In the genomic region with DNA sequence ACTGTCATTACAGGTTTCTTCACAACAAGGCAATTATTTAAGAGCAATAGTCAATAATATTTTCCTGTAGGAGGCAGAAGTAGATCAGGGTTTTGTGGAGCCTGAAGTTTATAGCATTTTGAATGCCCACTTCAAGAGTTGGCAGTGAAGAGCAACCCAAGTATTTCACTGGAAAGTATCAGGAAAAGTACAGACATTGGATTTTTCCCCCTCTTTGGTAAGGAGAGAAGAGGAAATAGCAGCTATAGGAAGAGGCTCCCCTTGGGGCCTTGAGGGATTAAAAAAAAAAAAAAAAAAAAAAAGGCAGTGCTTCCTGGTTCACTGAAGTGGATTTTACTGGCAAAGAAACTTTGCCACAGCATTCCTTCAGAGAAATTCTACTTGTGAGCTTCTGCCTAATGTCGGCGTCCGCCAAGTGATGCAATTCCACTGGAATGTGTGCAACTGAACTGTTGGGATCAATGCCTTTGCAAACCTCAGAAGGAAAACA, we compare ENCODE assay signal across 13 cellular contexts. TPM values are rescaled to one million over a fixed set of nuclear protein-coding genes. Genes with fewer than 3 reads are reported as not detected.
DNase-seq lines count a peak whose midpoint lies in the region; ATAC-seq, FAIRE-seq and TF ChIP-seq lines count a peak whose summit lies in the region.
"Had no signal": no experiment of that assay in that cellular context is flagged by ENCODE, and none has a peak within 500 bp of the region (broad histone marks: within the 10 kb centered on the region; RNA-seq: fewer than 3 reads in every experiment).

No MANE protein-coding gene starts in this region.

- H3K27ac Mint-ChIP-seq in activated naive CD4-positive, alpha-beta T cell treated with anti-CD3 and anti-CD28 coated beads, Interleukin-2, amount 10 ng/mL, durations not matched to agents 7 days and 5 days = no peak overlapping the region
- H3K27ac Mint-ChIP-seq in effector memory CD8-positive, alpha-beta T cell = no peak overlapping the region
- H3K27ac Mint-ChIP-seq: dendritic cell treated with granulocyte-macrophage colony-stimulating factor and Interleukin-4, amounts not matched to agents 40 ng/mL and 50 ng/mL, for 4 days had no signal

- no peaks in the 10 kb centered on the region for H3K4me1 Mint-ChIP-seq in activated naive CD4-positive, alpha-beta T cell treated with anti-CD3 and anti-CD28 coated beads, Interleukin-2, amount 10 ng/mL, durations not matched to agents 7 days and 5 days
- H3K4me1 Mint-ChIP-seq in effector memory CD8-positive, alpha-beta T cell (ENCODE audit: low read depth in 2 of 2) = no peaks in the 10 kb centered on the region

- no peak overlapping the region for H3K4me3 ChIP-seq in Panc1 (ENCODE audit: low read depth in 2 of 2, low read length in 2 of 2)
- H3K4me3 ChIP-seq in fibroblast of mammary gland (ENCODE audit: control insufficient read depth, low read depth, low read length) = no peak overlapping the region
- no peak overlapping the region for H3K4me3 ChIP-seq in pancreas
- H3K4me3 ChIP-seq: suprapubic skin had no signal

- H3K4me1 ChIP-seq in Panc1 (ENCODE audit: control insufficient read depth, insufficient read depth, low read length) (no peaks in the 10 kb centered on the region), pancreas (no peaks in the 10 kb centered on the region)
- H3K4me1 ChIP-seq: suprapubic skin had no signal

- peak; percentile 5; the same call in 1 of the 2 replicates for TF ChIP-seq CTCF in Panc1 (IDR thresholded peaks at IDR 0.05)
- TF ChIP-seq CTCF in fibroblast of mammary gland (conservative IDR thresholded peaks at IDR 0.05; ENCODE audit: control insufficient read depth, insufficient read depth, low read depth, low read length) = peak; percentile 38
- no peak for TF ChIP-seq CTCF in pancreas (IDR thresholded peaks at IDR 0.05)

- DNase-seq in GM04504 (ENCODE audit: low read depth) (peak; percentile 80), Panc1 (ENCODE audit: low read depth, low spot score) (no peak), fibroblast of mammary gland (ENCODE audit: low read depth) (peak; percentile 91), pancreas (peak in 4 of 6 donors; percentile 12 to 46 (median 23)), SIG-M5 (lab: John Stamatoyannopoulos, UW) (no peak)
- DNase-seq in activated naive CD4-positive, alpha-beta T cell treated with anti-CD3 and anti-CD28 coated beads, Interleukin-2, amount 10 ng/mL, durations not matched to agents 7 days and 5 days = no peak
- no peak for DNase-seq in effector memory CD8-positive, alpha-beta T cell
- DNase-seq: activated CD4-positive, alpha-beta T cell treated with anti-CD3 and anti-CD28 coated beads for 1 hour; HCEC 1CT; NCI-H1694 treated with DMSO at 0.1 percent for 48 hours had no signal

- no peak for ATAC-seq in Panc1
- ATAC-seq in pancreas = peak; percentile 57 to 83 (median 68)
- ATAC-seq in GM18907 (IDR thresholded peaks at IDR 0.05; ENCODE audit: unreplicated experiment) = no peak
- no peak for ATAC-seq in effector memory CD8-positive, alpha-beta T cell (replicated peaks)

- no peaks in the 10 kb centered on the region for H3K36me3 Mint-ChIP-seq in activated naive CD4-positive, alpha-beta T cell treated with anti-CD3 and anti-CD28 coated beads, Interleukin-2, amount 10 ng/mL, durations not matched to agents 7 days and 5 days
- H3K36me3 Mint-ChIP-seq in effector memory CD8-positive, alpha-beta T cell (ENCODE audit: insufficient read depth) = no peaks in the 10 kb centered on the region

- H3K27me3 ChIP-seq in Panc1 (ENCODE audit: control insufficient read depth, insufficient read depth, low read length) (no peaks in the 10 kb centered on the region), pancreas (no peaks in the 10 kb centered on the region)
- H3K27me3 ChIP-seq: suprapubic skin had no signal

- H3K36me3 ChIP-seq in Panc1 (ENCODE audit: control insufficient read depth, insufficient read depth, low read length) (no peaks in the 10 kb centered on the region), pancreas (no peaks in the 10 kb centered on the region)
- H3K36me3 ChIP-seq: suprapubic skin had no signal

- intact Hi-C loops in Panc1 (cut with micrococcal nuclease; ENCODE audit: unreplicated experiment) (no loop called here), pancreas (cut with DNase I) (loop anchor here in 1 of 3 donors (10.0 kb wide), 1 partner anchor 898 kb away; no protein-coding TSS in a partner anchor)

- POLR2A ChIA-PET in Panc1 (lab: Charles Lee) = no interaction called here

- H3K27ac ChIP-seq in Panc1 (ENCODE audit: low read length) (no peak overlapping the region), pancreas (no peak overlapping the region)
- H3K27ac ChIP-seq: suprapubic skin had no signal

- no TSS peak for BruUV-seq in Panc1 (replicated peaks; lab: Mats Ljungman, UMichigan)

- no peaks in the 10 kb centered on the region for H3K27me3 Mint-ChIP-seq in activated naive CD4-positive, alpha-beta T cell treated with anti-CD3 and anti-CD28 coated beads, Interleukin-2, amount 10 ng/mL, durations not matched to agents 7 days and 5 days
- no peaks in the 10 kb centered on the region for H3K27me3 Mint-ChIP-seq in effector memory CD8-positive, alpha-beta T cell
- H3K27me3 Mint-ChIP-seq: dendritic cell treated with granulocyte-macrophage colony-stimulating factor and Interleukin-4, amounts not matched to agents 40 ng/mL and 50 ng/mL, for 4 days had no signal

- CTCF ChIA-PET in Panc1 (lab: Charles Lee) = interaction anchor here (0.6 kb wide), 2 partner anchors 65 to 499 kb away, joined by 6 read pairs; no protein-coding TSS in a partner anchor
- CTCF ChIA-PET in activated naive CD4-positive, alpha-beta T cell treated with anti-CD3 and anti-CD28 coated beads, Interleukin-2, amount 10 ng/mL, durations not matched to agents 7 days and 5 days (lab: Charles Lee) = no interaction called here

- WGBS in pancreas, 2 donors = 10% methylated on average over 3 of the region's 3 CpGs

- in situ Hi-C loops in Panc1 (cut with HindIII; ENCODE audit: low pct_unique_long_range_greater_than_20kb, low sequenced_read_pairs) = no loop called here

- FAIRE-seq in pancreas (lab: Jason Lieb, UNC) = no peak

- peaks cover 7% of the 10 kb centered on the region for H3K9me3 Mint-ChIP-seq in activated naive CD4-positive, alpha-beta T cell treated with anti-CD3 and anti-CD28 coated beads, Interleukin-2, amount 10 ng/mL, durations not matched to agents 7 days and 5 days
- H3K9me3 Mint-ChIP-seq in effector memory CD8-positive, alpha-beta T cell = peaks cover 8 to 14% of the 10 kb centered on the region in 2 donors
- H3K9me3 Mint-ChIP-seq: dendritic cell treated with granulocyte-macrophage colony-stimulating factor and Interleukin-4, amounts not matched to agents 40 ng/mL and 50 ng/mL, for 4 days had no signal

- H3K9me3 ChIP-seq in Panc1 (ENCODE audit: control insufficient read depth, insufficient read depth, low read depth, low read length) (no peaks in the 10 kb centered on the region), pancreas (no peaks in the 10 kb centered on the region)
- H3K9me3 ChIP-seq: suprapubic skin had no signal

- no peak overlapping the region for H3K4me3 Mint-ChIP-seq in activated naive CD4-positive, alpha-beta T cell treated with anti-CD3 and anti-CD28 coated beads, Interleukin-2, amount 10 ng/mL, durations not matched to agents 7 days and 5 days
- no peak overlapping the region for H3K4me3 Mint-ChIP-seq in effector memory CD8-positive, alpha-beta T cell
- H3K4me3 Mint-ChIP-seq: dendritic cell treated with granulocyte-macrophage colony-stimulating factor and Interleukin-4, amounts not matched to agents 40 ng/mL and 50 ng/mL, for 4 days had no signal

RNA-seq across cellular contexts. Expression of a gene that starts 5.7 kb away (rescaled TPM):
- not detected for total RNA-seq in Panc1 (2021; ENCODE audit: unreplicated experiment)
- not detected for polyA plus RNA-seq in Panc1 (2012; ENCODE audit: insufficient read length)
- total RNA-seq in pancreas = under 1 TPM in 1 of 6 donors, not detected in 5; 0.05 TPM
- polyA plus RNA-seq in pancreas = under 1 TPM in 1 of 2 donors, not detected in 1; 0.05 TPM
- total RNA-seq: suprapubic skin had no signal

Comparison
In these comparisons a context has a peak if more than half of its experiments do, and no peak if none do; other contexts are left out.
1. DNase-seq: peak in GM04504 (single experiment), fibroblast of mammary gland (single experiment) and pancreas (4 of 6); none in Panc1 (single experiment), SIG-M5 (single experiment), activated naive CD4-positive, alpha-beta T cell treated with anti-CD3 and anti-CD28 coated beads, Interleukin-2, amount 10 ng/mL, durations not matched to agents 7 days and 5 days (single experiment) and effector memory CD8-positive, alpha-beta T cell (0 of 3).
2. ATAC-seq: peak in pancreas (4 of 4); none in Panc1 (single experiment), GM18907 (single experiment) and effector memory CD8-positive, alpha-beta T cell (single experiment).
3. CTCF ChIP-seq: peak in Panc1 (single experiment) and fibroblast of mammary gland (single experiment); none in pancreas (0 of 4).